In genomic region chr1:206022766-206023165, GRCh38 we compare ENCODE assay signal across 35 cellular contexts. TPM values are rescaled to one million over a fixed set of nuclear protein-coding genes. Genes with fewer than 3 reads are reported as not detected.
"Had no signal": no experiment of that assay in that cellular context is flagged by ENCODE, and none has a peak within 500 bp of the region (broad histone marks: within the 10 kb centered on the region; RNA-seq: fewer than 3 reads in every experiment).

No MANE protein-coding gene starts in this region.

- H3K27me3 ChIP-seq: brain microvascular endothelial cell, cardiac muscle cell, MG63 had no signal

- H3K36me3 Mint-ChIP-seq: activated naive CD4-positive, alpha-beta T cell treated with anti-CD3 and anti-CD28 coated beads, Interleukin-2, amount 10 ng/mL, durations not matched to agents 7 days and 5 days; activated naive CD8-positive, alpha-beta T cell treated with anti-CD3 and anti-CD28 coated beads for 36 hours; T-cell had no signal

- H3K9me3 Mint-ChIP-seq: activated CD4-positive, alpha-beta memory T cell treated with anti-CD3 and anti-CD28 coated beads, Interleukin-2, amount 10 ng/mL, durations not matched to agents 7 days and 5 days; activated CD4-positive, alpha-beta T cell treated with anti-CD3 and anti-CD28 coated beads, Interleukin-2, amount 10 ng/mL, durations not matched to agents 7 days and 5 days; activated naive CD4-positive, alpha-beta T cell treated with anti-CD3 and anti-CD28 coated beads, Interleukin-2, amount 10 ng/mL, durations not matched to agents 7 days and 5 days; activated naive CD8-positive, alpha-beta T cell treated with anti-CD3 and anti-CD28 coated beads for 36 hours; activated T-helper 2 cell treated with anti-CD3 and anti-CD28 coated beads, Interferon-gamma antibody, Interleukin-2, Interleukin-4, amounts not matched to agents 10 μg/mL and 5 μg/mL and 100 μg/mL, durations not matched to agents 14 hours and 24 hours and 36 hours; IgD-negative memory B cell; T-cell had no signal

- H3K27me3 Mint-ChIP-seq: IgD-negative memory B cell had no signal

- H3K36me3 ChIP-seq: brain microvascular endothelial cell, cardiac muscle cell, MG63 had no signal

- H3K4me1 Mint-ChIP-seq: activated CD4-positive, alpha-beta memory T cell treated with anti-CD3 and anti-CD28 coated beads, Interleukin-2, amount 10 ng/mL, durations not matched to agents 7 days and 5 days; activated CD4-positive, alpha-beta T cell treated with anti-CD3 and anti-CD28 coated beads, Interleukin-2, amount 10 ng/mL, durations not matched to agents 7 days and 5 days; activated naive CD4-positive, alpha-beta T cell treated with anti-CD3 and anti-CD28 coated beads, Interleukin-2, amount 10 ng/mL, durations not matched to agents 7 days and 5 days; IgD-negative memory B cell; T-cell had no signal

- H3K9ac ChIP-seq: KMS-11 had no signal

- ATAC-seq: T-cell had no signal

- DNase-seq: activated CD4-positive, alpha-beta memory T cell treated with anti-CD3 and anti-CD28 coated beads, Interleukin-2, amount 10 ng/mL, durations not matched to agents 7 days and 5 days; activated CD4-positive, alpha-beta T cell treated with anti-CD3 and anti-CD28 coated beads, Interleukin-2, amount 10 ng/mL, durations not matched to agents 7 days and 5 days; activated CD4-positive, CD25-positive, alpha-beta regulatory T cell; activated gamma-delta T cell treated with Interleukin-2 at 50 U/mL for 16 hours; activated naive CD4-positive, alpha-beta T cell treated with anti-CD3 and anti-CD28 coated beads, Interleukin-2, amount 10 ng/mL, durations not matched to agents 7 days and 5 days; activated naive CD8-positive, alpha-beta T cell treated with anti-CD3 and anti-CD28 coated beads for 36 hours; activated T-cell treated with anti-CD3 and anti-CD28 coated beads for 4 hours; activated T-cell treated with anti-CD3 and anti-CD28 coated beads, Interleukin-2, amount 50 U/mL, for 48 hours; brain microvascular endothelial cell; MG63; MV-4-11; NCI-H1092 treated with DMSO at 0.1 percent for 48 hours; NCI-H1417 treated with DMSO at 0.1 percent for 48 hours; NCI-H1694; NCI-H2029; NCI-H2107; NCI-H2171 treated with DMSO at 0.1 percent for 48 hours; NCI-H226; NCI-H526; NCI-H774; NK-92 treated with Interleukin-12 subunit alpha and Interleukin-12 subunit beta, amount 100 ng/mL, for 24 hours; OCI-M1; SIG-M5; T-cell; T-helper 2 cell; T1000 had no signal

- FAIRE-seq: RCC 7860, TTC549 had no signal

- H3K27ac Mint-ChIP-seq: activated CD4-positive, alpha-beta memory T cell treated with anti-CD3 and anti-CD28 coated beads, Interleukin-2, amount 10 ng/mL, durations not matched to agents 7 days and 5 days; activated CD4-positive, alpha-beta T cell treated with anti-CD3 and anti-CD28 coated beads, Interleukin-2, amount 10 ng/mL, durations not matched to agents 7 days and 5 days; activated naive CD4-positive, alpha-beta T cell treated with anti-CD3 and anti-CD28 coated beads, Interleukin-2, amount 10 ng/mL, durations not matched to agents 7 days and 5 days; activated naive CD8-positive, alpha-beta T cell treated with anti-CD3 and anti-CD28 coated beads for 36 hours; activated T-helper 2 cell treated with anti-CD3 and anti-CD28 coated beads, Interferon-gamma antibody, Interleukin-2, Interleukin-4, amounts not matched to agents 10 μg/mL and 5 μg/mL and 100 μg/mL, durations not matched to agents 14 hours and 24 hours and 36 hours; T-cell had no signal

- H3K27ac ChIP-seq: brain microvascular endothelial cell, cardiac muscle cell, KMS-11, SK-N-MC had no signal

- H3K4me3 ChIP-seq: cardiac muscle cell, MG63, SK-N-MC had no signal

- H3K4me3 Mint-ChIP-seq: activated CD4-positive, alpha-beta memory T cell treated with anti-CD3 and anti-CD28 coated beads, Interleukin-2, amount 10 ng/mL, durations not matched to agents 7 days and 5 days; activated CD4-positive, alpha-beta T cell treated with anti-CD3 and anti-CD28 coated beads, Interleukin-2, amount 10 ng/mL, durations not matched to agents 7 days and 5 days; activated naive CD4-positive, alpha-beta T cell treated with anti-CD3 and anti-CD28 coated beads, Interleukin-2, amount 10 ng/mL, durations not matched to agents 7 days and 5 days; activated naive CD8-positive, alpha-beta T cell treated with anti-CD3 and anti-CD28 coated beads for 36 hours; IgD-negative memory B cell; T-cell had no signal

RNA-seq across cellular contexts. Expression of gene CTSE, which starts 0.9 kb away (rescaled TPM):
- total RNA-seq: activated CD4-positive, alpha-beta memory T cell treated with anti-CD3 and anti-CD28 coated beads, Interleukin-2, amount 10 ng/mL, durations not matched to agents 7 days and 5 days; activated CD4-positive, alpha-beta T cell treated with anti-CD3 and anti-CD28 coated beads, Interleukin-2, amount 10 ng/mL, durations not matched to agents 7 days and 5 days; activated CD8-positive, alpha-beta memory T cell treated with anti-CD3 and anti-CD28 coated beads for 36 hours; activated naive CD8-positive, alpha-beta T cell treated with anti-CD3 and anti-CD28 coated beads for 36 hours; activated T-helper 2 cell treated with anti-CD3 and anti-CD28 coated beads, Interferon-gamma antibody, Interleukin-2, Interleukin-4, amounts not matched to agents 10 μg/mL and 5 μg/mL and 100 μg/mL, durations not matched to agents 14 hours and 24 hours and 36 hours; cardiac muscle cell; NCI-H460 had no signal

RNA-seq across cellular contexts. Expression of gene RAB7B, which starts 19.6 kb away (rescaled TPM):
- total RNA-seq: activated CD4-positive, alpha-beta memory T cell treated with anti-CD3 and anti-CD28 coated beads, Interleukin-2, amount 10 ng/mL, durations not matched to agents 7 days and 5 days; activated CD4-positive, alpha-beta T cell treated with anti-CD3 and anti-CD28 coated beads, Interleukin-2, amount 10 ng/mL, durations not matched to agents 7 days and 5 days; activated CD8-positive, alpha-beta memory T cell treated with anti-CD3 and anti-CD28 coated beads for 36 hours; activated naive CD8-positive, alpha-beta T cell treated with anti-CD3 and anti-CD28 coated beads for 36 hours; activated T-helper 2 cell treated with anti-CD3 and anti-CD28 coated beads, Interferon-gamma antibody, Interleukin-2, Interleukin-4, amounts not matched to agents 10 μg/mL and 5 μg/mL and 100 μg/mL, durations not matched to agents 14 hours and 24 hours and 36 hours; NCI-H460 had no signal

RNA-seq across cellular contexts. Expression of gene RHEX, which starts 30.2 kb away (rescaled TPM):
- total RNA-seq: activated CD4-positive, alpha-beta memory T cell treated with anti-CD3 and anti-CD28 coated beads, Interleukin-2, amount 10 ng/mL, durations not matched to agents 7 days and 5 days; activated CD4-positive, alpha-beta T cell treated with anti-CD3 and anti-CD28 coated beads, Interleukin-2, amount 10 ng/mL, durations not matched to agents 7 days and 5 days; activated CD8-positive, alpha-beta memory T cell treated with anti-CD3 and anti-CD28 coated beads for 36 hours; activated naive CD8-positive, alpha-beta T cell treated with anti-CD3 and anti-CD28 coated beads for 36 hours; activated T-helper 2 cell treated with anti-CD3 and anti-CD28 coated beads, Interferon-gamma antibody, Interleukin-2, Interleukin-4, amounts not matched to agents 10 μg/mL and 5 μg/mL and 100 μg/mL, durations not matched to agents 14 hours and 24 hours and 36 hours; NCI-H460 had no signal
